Comparison of ENCODE assay signal across 1 cellular context in genomic region chr5:154198611-154199230, GRCh38.
TF ChIP-seq lines count a peak whose summit lies in the region.

No MANE protein-coding gene starts in this region.

TF ChIP-seq in H1, 55 proteins besides CTCF, POLR2A, EP300 and RAD21:
- TF ChIP-seq EGR1 (IDR thresholded peaks at IDR 0.05; ENCODE audit: borderline replicate concordance, low read depth, low read length): no peak
- TF ChIP-seq JUND (IDR thresholded peaks at IDR 0.05; ENCODE audit: low read length): no peak
- no peak for TF ChIP-seq CREB1 (IDR thresholded peaks at IDR 0.05)
- TF ChIP-seq CBX8 (IDR thresholded peaks at IDR 0.05; ENCODE audit: borderline replicate concordance, low read depth, low read length): no peak
- TF ChIP-seq KDM1A (IDR thresholded peaks at IDR 0.05; ENCODE audit: borderline replicate concordance, low read length): no peak
- TF ChIP-seq TBP (IDR thresholded peaks at IDR 0.05; ENCODE audit: low read depth, low read length): no peak
- TF ChIP-seq NANOG (IDR thresholded peaks at IDR 0.05; ENCODE audit: insufficient read depth, low read depth, low read length, poor library complexity, severe bottlenecking): no peak
- no peak for TF ChIP-seq SUZ12 (IDR thresholded peaks at IDR 0.05; ENCODE audit: low read length)
- TF ChIP-seq BACH1 (IDR thresholded peaks at IDR 0.05; ENCODE audit: low read length): no peak
- TF ChIP-seq EZH2 (IDR thresholded peaks at IDR 0.05; ENCODE audit: low read depth, low read length, severe bottlenecking): no peak
- TF ChIP-seq NRF1 (IDR thresholded peaks at IDR 0.05; ENCODE audit: low read depth, low read length): no peak
- TF ChIP-seq TAF7 (optimal IDR thresholded peaks at IDR 0.05; ENCODE audit: borderline replicate concordance, low read depth, low read length): no peak
- TF ChIP-seq RFX5 (IDR thresholded peaks at IDR 0.05; ENCODE audit: borderline replicate concordance, low read depth, low read length): no peak
